ENCODE assay signal across 7 cellular contexts in genomic region chr11:61219016-61219415, GRCh38. TPM values are rescaled to one million over a fixed set of nuclear protein-coding genes. Genes with fewer than 3 reads are reported as not detected.
"Had no signal": no experiment of that assay in that cellular context is flagged by ENCODE, and none has a peak within 500 bp of the region (broad histone marks: within the 10 kb centered on the region; RNA-seq: fewer than 3 reads in every experiment).

No MANE protein-coding gene starts in this region.

RNA-seq across cellular contexts. Expression of gene PGA4, which starts 3.1 kb away (rescaled TPM):
- total RNA-seq: GM23248, GM23338, H1, H4, H9, HFFc6 had no signal

RNA-seq across cellular contexts. Expression of gene PGA3, which starts 15.7 kb away (rescaled TPM):
- total RNA-seq: GM23248, GM23338, H1, H4, H7, H9 had no signal

RNA-seq across cellular contexts. Expression of gene PGA5, which starts 22.0 kb away (rescaled TPM):
- total RNA-seq: GM23248, H4, HFFc6 had no signal
